Comparison of ENCODE assay signal across 1 cellular context in the genomic region with DNA sequence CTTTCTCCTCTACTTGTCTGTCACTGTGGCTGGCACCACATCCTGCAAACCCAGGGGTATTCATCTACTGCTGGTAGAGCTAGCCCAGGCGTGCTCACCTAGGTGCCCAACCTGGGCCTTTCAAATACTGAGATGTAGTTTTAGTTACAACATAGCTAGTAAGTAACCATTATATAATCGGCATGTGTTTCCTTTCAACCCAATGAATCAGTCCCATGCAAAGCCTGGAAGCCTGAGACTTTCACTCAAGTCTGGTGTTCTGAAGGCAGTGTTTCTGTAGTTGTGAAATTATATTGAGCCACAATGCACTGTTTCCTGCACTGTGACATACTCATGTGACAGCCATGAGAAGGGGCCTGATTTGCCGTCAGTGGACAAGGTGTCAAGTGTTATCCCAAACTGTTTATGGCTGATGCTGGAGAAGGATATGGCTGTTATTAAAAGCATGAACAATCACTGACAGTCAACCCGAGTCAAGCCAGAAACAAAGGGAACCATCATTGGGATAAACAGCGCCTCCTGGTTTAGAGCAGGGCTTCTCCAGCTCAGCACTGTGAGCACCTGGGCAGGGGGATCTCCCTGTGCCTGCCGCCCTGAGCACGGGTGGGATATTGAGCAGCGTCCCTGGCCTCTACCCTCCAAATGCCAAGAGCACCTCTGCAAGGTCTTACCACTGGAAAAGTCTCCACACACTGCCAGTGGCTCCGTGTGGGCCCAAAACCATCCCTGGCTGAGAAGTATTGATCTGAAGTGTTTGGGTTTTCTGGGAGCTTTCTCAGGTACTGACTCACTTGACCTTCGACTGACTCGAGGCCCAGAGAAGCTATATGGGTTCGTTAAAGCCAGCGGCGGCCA.
TF ChIP-seq lines count a peak whose summit lies in the region.

No MANE protein-coding gene starts in this region.

TF ChIP-seq in HCT116, 20 proteins besides CTCF, POLR2A, EP300 and RAD21 (continued from another document):
- TF ChIP-seq SIN3A (IDR thresholded peaks at IDR 0.05; ENCODE audit: low read depth) = no peak
- TF ChIP-seq POLR2AphosphoS5 (IDR thresholded peaks at IDR 0.05; ENCODE audit: low read depth, low read length) = no peak
- TF ChIP-seq FOSL1 (IDR thresholded peaks at IDR 0.05; ENCODE audit: low read depth) = no peak
- TF ChIP-seq ELF1 (IDR thresholded peaks at IDR 0.05; ENCODE audit: borderline replicate concordance, low read depth) = no peak
- TF ChIP-seq, protein P1, sequence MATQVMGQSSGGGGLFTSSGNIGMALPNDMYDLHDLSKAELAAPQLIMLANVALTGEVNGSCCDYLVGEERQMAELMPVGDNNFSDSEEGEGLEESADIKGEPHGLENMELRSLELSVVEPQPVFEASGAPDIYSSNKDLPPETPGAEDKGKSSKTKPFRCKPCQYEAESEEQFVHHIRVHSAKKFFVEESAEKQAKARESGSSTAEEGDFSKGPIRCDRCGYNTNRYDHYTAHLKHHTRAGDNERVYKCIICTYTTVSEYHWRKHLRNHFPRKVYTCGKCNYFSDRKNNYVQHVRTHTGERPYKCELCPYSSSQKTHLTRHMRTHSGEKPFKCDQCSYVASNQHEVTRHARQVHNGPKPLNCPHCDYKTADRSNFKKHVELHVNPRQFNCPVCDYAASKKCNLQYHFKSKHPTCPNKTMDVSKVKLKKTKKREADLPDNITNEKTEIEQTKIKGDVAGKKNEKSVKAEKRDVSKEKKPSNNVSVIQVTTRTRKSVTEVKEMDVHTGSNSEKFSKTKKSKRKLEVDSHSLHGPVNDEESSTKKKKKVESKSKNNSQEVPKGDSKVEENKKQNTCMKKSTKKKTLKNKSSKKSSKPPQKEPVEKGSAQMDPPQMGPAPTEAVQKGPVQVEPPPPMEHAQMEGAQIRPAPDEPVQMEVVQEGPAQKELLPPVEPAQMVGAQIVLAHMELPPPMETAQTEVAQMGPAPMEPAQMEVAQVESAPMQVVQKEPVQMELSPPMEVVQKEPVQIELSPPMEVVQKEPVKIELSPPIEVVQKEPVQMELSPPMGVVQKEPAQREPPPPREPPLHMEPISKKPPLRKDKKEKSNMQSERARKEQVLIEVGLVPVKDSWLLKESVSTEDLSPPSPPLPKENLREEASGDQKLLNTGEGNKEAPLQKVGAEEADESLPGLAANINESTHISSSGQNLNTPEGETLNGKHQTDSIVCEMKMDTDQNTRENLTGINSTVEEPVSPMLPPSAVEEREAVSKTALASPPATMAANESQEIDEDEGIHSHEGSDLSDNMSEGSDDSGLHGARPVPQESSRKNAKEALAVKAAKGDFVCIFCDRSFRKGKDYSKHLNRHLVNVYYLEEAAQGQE (IDR thresholded peaks at IDR 0.05; ENCODE audit: low read depth) = no peak
- TF ChIP-seq CEBPB (IDR thresholded peaks at IDR 0.05; ENCODE audit: low read depth) = no peak
- no peak for TF ChIP-seq MAX (IDR thresholded peaks at IDR 0.05)
- TF ChIP-seq SRF (IDR thresholded peaks at IDR 0.05; ENCODE audit: low read depth) = no peak
- no peak for TF ChIP-seq TCF7L2 (IDR thresholded peaks at IDR 0.05; ENCODE audit: borderline replicate concordance, extremely low read depth, insufficient read depth, insufficient read length)
- TF ChIP-seq, protein P2, sequence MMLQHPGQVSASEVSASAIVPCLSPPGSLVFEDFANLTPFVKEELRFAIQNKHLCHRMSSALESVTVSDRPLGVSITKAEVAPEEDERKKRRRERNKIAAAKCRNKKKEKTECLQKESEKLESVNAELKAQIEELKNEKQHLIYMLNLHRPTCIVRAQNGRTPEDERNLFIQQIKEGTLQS (IDR thresholded peaks at IDR 0.05) = no peak
- TF ChIP-seq ZNF274 (IDR thresholded peaks at IDR 0.05; ENCODE audit: low read depth, low read length) = no peak
- TF ChIP-seq, protein P3, sequence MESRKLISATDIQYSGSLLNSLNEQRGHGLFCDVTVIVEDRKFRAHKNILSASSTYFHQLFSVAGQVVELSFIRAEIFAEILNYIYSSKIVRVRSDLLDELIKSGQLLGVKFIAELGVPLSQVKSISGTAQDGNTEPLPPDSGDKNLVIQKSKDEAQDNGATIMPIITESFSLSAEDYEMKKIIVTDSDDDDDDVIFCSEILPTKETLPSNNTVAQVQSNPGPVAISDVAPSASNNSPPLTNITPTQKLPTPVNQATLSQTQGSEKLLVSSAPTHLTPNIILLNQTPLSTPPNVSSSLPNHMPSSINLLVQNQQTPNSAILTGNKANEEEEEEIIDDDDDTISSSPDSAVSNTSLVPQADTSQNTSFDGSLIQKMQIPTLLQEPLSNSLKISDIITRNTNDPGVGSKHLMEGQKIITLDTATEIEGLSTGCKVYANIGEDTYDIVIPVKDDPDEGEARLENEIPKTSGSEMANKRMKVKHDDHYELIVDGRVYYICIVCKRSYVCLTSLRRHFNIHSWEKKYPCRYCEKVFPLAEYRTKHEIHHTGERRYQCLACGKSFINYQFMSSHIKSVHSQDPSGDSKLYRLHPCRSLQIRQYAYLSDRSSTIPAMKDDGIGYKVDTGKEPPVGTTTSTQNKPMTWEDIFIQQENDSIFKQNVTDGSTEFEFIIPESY (IDR thresholded peaks at IDR 0.05; ENCODE audit: extremely low read depth, insufficient replicate concordance, low read length) = no peak
- no peak for TF ChIP-seq ZFX (IDR thresholded peaks at IDR 0.05)
